Comparison of ENCODE assay signal across 2 cellular contexts in the genomic region with DNA sequence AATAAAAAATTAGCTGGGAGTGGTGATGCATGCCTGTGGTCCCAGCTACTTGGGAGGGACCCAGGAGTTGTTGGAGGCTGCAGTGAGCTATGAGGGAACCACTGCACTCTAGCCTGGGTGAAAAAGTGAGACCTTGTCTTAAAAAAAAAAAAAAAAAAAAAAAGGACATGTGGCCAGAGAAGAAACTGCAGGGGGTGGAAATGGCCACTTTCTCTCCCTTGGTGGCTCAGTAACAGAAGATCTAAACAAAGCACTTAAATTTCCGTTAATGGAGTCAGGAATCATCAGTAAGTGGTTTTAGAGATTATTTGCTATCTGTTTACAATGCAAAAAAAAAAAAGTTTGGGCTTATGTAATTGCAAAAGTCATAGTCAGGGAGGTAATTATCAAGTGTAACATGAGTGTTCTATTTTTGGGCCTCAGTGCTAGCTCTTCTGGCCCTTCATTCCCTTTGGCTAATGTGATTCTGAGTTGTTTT.
TF ChIP-seq lines count a peak whose summit lies in the region.

No MANE protein-coding gene starts in this region.

TF ChIP-seq in K562, 482 proteins besides CTCF, POLR2A, EP300 and RAD21:
- TF ChIP-seq TCF3 (CRISPR knock-in tag; IDR thresholded peaks at IDR 0.05) (peak; percentile 45), RNF2 (IDR thresholded peaks at IDR 0.05) (no peak), RBFOX2 (IDR thresholded peaks at IDR 0.05; ENCODE audit: low read depth, low read length) (no peak), DPF2 (IDR thresholded peaks at IDR 0.05) (peak; percentile 20; the same call in 1 of the 2 replicates), MEF2A (IDR thresholded peaks at IDR 0.05; ENCODE audit: control insufficient read depth, low read depth, low read length) (peak; percentile 76), MEF2D (tag; conservative IDR thresholded peaks at IDR 0.05; ENCODE audit: low read depth) (peak; percentile 91), FOXA3 (CRISPR knock-in tag; conservative IDR thresholded peaks at IDR 0.05 in 1 of 2, IDR thresholded peaks at IDR 0.05 in 1 of 2) (peak in 1 of 2 experiments; percentile 17; a peak in 1 of 4 replicates), ZNF384 (IDR thresholded peaks at IDR 0.05; ENCODE audit: low read depth, low read length) (peak; percentile 93)
- TF ChIP-seq, protein P1, sequence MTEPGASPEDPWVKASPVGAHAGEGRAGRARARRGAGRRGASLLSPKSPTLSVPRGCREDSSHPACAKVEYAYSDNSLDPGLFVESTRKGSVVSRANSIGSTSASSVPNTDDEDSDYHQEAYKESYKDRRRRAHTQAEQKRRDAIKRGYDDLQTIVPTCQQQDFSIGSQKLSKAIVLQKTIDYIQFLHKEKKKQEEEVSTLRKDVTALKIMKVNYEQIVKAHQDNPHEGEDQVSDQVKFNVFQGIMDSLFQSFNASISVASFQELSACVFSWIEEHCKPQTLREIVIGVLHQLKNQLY (CRISPR knock-in tag; conservative IDR thresholded peaks at IDR 0.05), result no peak

TF ChIP-seq in GM12891, 5 proteins besides CTCF, POLR2A, EP300 and RAD21:
- TF ChIP-seq TAF1 (IDR thresholded peaks at IDR 0.05; ENCODE audit: low read depth, low read length) (no peak), SPI1 (IDR thresholded peaks at IDR 0.05; ENCODE audit: low read depth, low read length) (no peak), POLR2AphosphoS5 (IDR thresholded peaks at IDR 0.05; ENCODE audit: low read depth, low read length) (no peak), POU2F2 (IDR thresholded peaks at IDR 0.05; ENCODE audit: low read depth, low read length) (no peak), PAX5 (IDR thresholded peaks at IDR 0.05; ENCODE audit: insufficient read depth, low read length, severe bottlenecking) (no peak)
TF ChIP-seq in GM12891: peak in this region for 0.
